ENCODE assay signal across 10 cellular contexts in genomic region chr5:134136221-134136631, GRCh38. TPM values are rescaled to one million over a fixed set of nuclear protein-coding genes. Genes with fewer than 3 reads are reported as not detected.
DNase-seq lines count a peak whose midpoint lies in the region; ATAC-seq and TF ChIP-seq lines count a peak whose summit lies in the region.
"Had no signal": no experiment of that assay in that cellular context is flagged by ENCODE, and none has a peak within 500 bp of the region (broad histone marks: within the 10 kb centered on the region; RNA-seq: fewer than 3 reads in every experiment).

No MANE protein-coding gene starts in this region.

- H3K36me3 ChIP-seq in left lung, result peaks cover 0 to 52% of the 10 kb centered on the region in 2 donors

- peaks cover 11% of the 10 kb centered on the region for H3K4me1 Mint-ChIP-seq in type B pancreatic cell (ENCODE audit: unreplicated experiment)

- intact Hi-C loops in Right ventricle myocardium superior (cut with DNase I) (no loop called here), left ventricle myocardium superior (cut with micrococcal nuclease) (no loop called here), left lung (cut with DNase I) (no loop called here)

- peaks cover 9% of the 10 kb centered on the region for H3K36me3 Mint-ChIP-seq in type B pancreatic cell

- no peak overlapping the region for H3K4me3 Mint-ChIP-seq in type B pancreatic cell

- no peaks in the 10 kb centered on the region for H3K27me3 Mint-ChIP-seq in type B pancreatic cell

- no peaks in the 10 kb centered on the region for H3K27me3 ChIP-seq in left lung
- H3K27me3 ChIP-seq: esophagus muscularis mucosa had no signal

- peaks cover 0 to 20% of the 10 kb centered on the region in 2 donors for H3K4me1 ChIP-seq in left lung

- H3K9me3 ChIP-seq in left lung, result no peaks in the 10 kb centered on the region
- H3K9me3 ChIP-seq: esophagus muscularis mucosa had no signal

- no peak overlapping the region for H3K4me3 ChIP-seq in left lung
- H3K4me3 ChIP-seq: esophagus muscularis mucosa had no signal

- H3K27ac Mint-ChIP-seq in type B pancreatic cell, result no peak overlapping the region

- TF ChIP-seq CTCF in left lung (IDR thresholded peaks at IDR 0.05), result no peak
- no peak for TF ChIP-seq CTCF in type B pancreatic cell (conservative IDR thresholded peaks at IDR 0.05)

- peak; percentile 13 for DNase-seq in Right ventricle myocardium superior
- DNase-seq in left ventricle myocardium superior, result no peak
- DNase-seq in activated effector memory CD4-positive, alpha-beta T cell treated with Interleukin-2 at 50 U/mL for 16 hours, result peak; percentile 0
- DNase-seq in left lung, result peak; percentile 25 to 40
- peak; percentile 29 for DNase-seq in type B pancreatic cell (ENCODE audit: extremely low spot score, unreplicated experiment)
- DNase-seq in NOMO-1 (lab: John Stamatoyannopoulos, UW; ENCODE audit: unreplicated experiment in 2 of 2), result no peak

- ATAC-seq in Right ventricle myocardium superior (ENCODE audit: poor library complexity) (no peak), left ventricle myocardium superior (no peak), left lung (no peak), HG02798 (IDR thresholded peaks at IDR 0.05; ENCODE audit: poor library complexity, unreplicated experiment) (no peak), HG02571 (IDR thresholded peaks at IDR 0.05; ENCODE audit: unreplicated experiment) (no peak)

- H3K9me3 Mint-ChIP-seq in type B pancreatic cell, result no peaks in the 10 kb centered on the region
- H3K9me3 Mint-ChIP-seq: T-helper 1 cell treated with Interleukin-12 subunit alpha and Interleukin-12 subunit beta and Interleukin-4 antibody, amounts not matched to agents 30 μg/mL and 1 μg/mL, for 36 hours had no signal

- no peak overlapping the region for H3K27ac ChIP-seq in left lung
- H3K27ac ChIP-seq: esophagus muscularis mucosa had no signal

RNA-seq across cellular contexts. Expression of gene TCF7, which starts 21.7 kb away (rescaled TPM):
- 2.2 TPM for total RNA-seq in Right ventricle myocardium superior
- 3.4 TPM for total RNA-seq in left ventricle myocardium superior
- total RNA-seq in left lung, result 1 to 10 TPM; 4.8 to 5.1 TPM
- 6.2 and 11.7 TPM in 2 replicates for total RNA-seq in type B pancreatic cell (ENCODE audit: low replicate concordance)

RNA-seq across cellular contexts. Expression of gene SKP1, which starts 40.5 kb away (rescaled TPM):
- 424 TPM for total RNA-seq in Right ventricle myocardium superior
- 478 TPM for total RNA-seq in left ventricle myocardium superior
- total RNA-seq in left lung, result 100 to 1,000 TPM; 259 to 298 TPM
- 308 and 332 TPM in 2 replicates for total RNA-seq in type B pancreatic cell (ENCODE audit: low replicate concordance)

Comparison
In these comparisons a context has a peak if more than half of its experiments do, and no peak if none do; other contexts are left out.
1. DNase-seq: peak in Right ventricle myocardium superior (single experiment), activated effector memory CD4-positive, alpha-beta T cell treated with Interleukin-2 at 50 U/mL for 16 hours (single experiment), left lung (2 of 2) and type B pancreatic cell (single experiment); none in left ventricle myocardium superior (single experiment) and NOMO-1 (0 of 2).